In the genomic region with DNA sequence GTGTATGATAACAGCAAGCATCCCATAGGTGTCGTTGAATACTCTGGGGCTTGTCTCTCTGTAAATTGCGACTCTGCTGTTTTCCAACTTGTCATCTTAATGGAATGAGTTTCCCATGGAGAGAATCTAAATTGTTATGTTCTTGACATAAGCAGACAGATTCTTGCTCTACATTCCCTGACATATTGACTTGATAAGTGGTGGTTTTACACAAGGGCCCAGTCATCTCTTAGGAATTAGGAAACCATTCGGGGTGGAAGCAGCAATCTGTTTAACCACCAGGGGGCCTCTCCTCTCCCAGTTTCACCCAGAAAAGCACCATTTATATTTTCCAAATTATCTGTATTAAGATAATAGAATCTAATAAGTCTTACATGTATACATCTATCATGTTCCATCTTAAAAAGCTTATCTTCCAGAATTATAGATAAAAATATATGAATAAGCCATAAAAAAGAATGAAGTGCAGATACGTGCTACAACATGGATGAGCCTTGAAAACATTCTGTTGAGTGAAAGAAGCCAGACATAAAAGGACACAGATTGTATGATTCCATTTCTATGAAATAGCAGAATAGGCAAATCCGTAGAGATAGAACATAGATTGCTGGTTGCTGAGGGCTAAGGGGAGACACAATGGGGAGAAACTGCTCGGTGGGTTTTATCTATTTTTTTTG, we compare ENCODE assay signal across 1 cellular context.
TF ChIP-seq lines count a peak whose summit lies in the region.

No MANE protein-coding gene starts in this region.

TF ChIP-seq in HEK293, 187 proteins besides CTCF, POLR2A, EP300 and RAD21 (continued from another document):
- TF ChIP-seq, protein P1, sequence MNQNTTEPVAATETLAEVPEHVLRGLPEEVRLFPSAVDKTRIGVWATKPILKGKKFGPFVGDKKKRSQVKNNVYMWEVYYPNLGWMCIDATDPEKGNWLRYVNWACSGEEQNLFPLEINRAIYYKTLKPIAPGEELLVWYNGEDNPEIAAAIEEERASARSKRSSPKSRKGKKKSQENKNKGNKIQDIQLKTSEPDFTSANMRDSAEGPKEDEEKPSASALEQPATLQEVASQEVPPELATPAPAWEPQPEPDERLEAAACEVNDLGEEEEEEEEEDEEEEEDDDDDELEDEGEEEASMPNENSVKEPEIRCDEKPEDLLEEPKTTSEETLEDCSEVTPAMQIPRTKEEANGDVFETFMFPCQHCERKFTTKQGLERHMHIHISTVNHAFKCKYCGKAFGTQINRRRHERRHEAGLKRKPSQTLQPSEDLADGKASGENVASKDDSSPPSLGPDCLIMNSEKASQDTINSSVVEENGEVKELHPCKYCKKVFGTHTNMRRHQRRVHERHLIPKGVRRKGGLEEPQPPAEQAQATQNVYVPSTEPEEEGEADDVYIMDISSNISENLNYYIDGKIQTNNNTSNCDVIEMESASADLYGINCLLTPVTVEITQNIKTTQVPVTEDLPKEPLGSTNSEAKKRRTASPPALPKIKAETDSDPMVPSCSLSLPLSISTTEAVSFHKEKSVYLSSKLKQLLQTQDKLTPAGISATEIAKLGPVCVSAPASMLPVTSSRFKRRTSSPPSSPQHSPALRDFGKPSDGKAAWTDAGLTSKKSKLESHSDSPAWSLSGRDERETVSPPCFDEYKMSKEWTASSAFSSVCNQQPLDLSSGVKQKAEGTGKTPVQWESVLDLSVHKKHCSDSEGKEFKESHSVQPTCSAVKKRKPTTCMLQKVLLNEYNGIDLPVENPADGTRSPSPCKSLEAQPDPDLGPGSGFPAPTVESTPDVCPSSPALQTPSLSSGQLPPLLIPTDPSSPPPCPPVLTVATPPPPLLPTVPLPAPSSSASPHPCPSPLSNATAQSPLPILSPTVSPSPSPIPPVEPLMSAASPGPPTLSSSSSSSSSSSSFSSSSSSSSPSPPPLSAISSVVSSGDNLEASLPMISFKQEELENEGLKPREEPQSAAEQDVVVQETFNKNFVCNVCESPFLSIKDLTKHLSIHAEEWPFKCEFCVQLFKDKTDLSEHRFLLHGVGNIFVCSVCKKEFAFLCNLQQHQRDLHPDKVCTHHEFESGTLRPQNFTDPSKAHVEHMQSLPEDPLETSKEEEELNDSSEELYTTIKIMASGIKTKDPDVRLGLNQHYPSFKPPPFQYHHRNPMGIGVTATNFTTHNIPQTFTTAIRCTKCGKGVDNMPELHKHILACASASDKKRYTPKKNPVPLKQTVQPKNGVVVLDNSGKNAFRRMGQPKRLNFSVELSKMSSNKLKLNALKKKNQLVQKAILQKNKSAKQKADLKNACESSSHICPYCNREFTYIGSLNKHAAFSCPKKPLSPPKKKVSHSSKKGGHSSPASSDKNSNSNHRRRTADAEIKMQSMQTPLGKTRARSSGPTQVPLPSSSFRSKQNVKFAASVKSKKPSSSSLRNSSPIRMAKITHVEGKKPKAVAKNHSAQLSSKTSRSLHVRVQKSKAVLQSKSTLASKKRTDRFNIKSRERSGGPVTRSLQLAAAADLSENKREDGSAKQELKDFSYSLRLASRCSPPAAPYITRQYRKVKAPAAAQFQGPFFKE (tag by site-specific recombination; IDR thresholded peaks at IDR 0.05; ENCODE audit: borderline replicate concordance), result no peak
- TF ChIP-seq PRDM1 (tag by site-specific recombination; IDR thresholded peaks at IDR 0.05) (peak; percentile 84), ZNF510 (tag by site-specific recombination; IDR thresholded peaks at IDR 0.05; ENCODE audit: insufficient replicate concordance) (no peak), TRIM28 (IDR thresholded peaks at IDR 0.05; ENCODE audit: borderline replicate concordance, low read length) (no peak), ZXDB (tag by site-specific recombination; IDR thresholded peaks at IDR 0.05) (0 out of 2 replicates have a peak, but pooled peaks have one; percentile 35), ZBTB20 (tag by site-specific recombination; IDR thresholded peaks at IDR 0.05) (no peak), ZNF571 (tag by site-specific recombination; IDR thresholded peaks at IDR 0.05) (no peak), ZNF549 (tag by site-specific recombination; IDR thresholded peaks at IDR 0.05) (no peak), RBAK (tag by site-specific recombination; IDR thresholded peaks at IDR 0.05) (no peak)
- TF ChIP-seq, protein P2, sequence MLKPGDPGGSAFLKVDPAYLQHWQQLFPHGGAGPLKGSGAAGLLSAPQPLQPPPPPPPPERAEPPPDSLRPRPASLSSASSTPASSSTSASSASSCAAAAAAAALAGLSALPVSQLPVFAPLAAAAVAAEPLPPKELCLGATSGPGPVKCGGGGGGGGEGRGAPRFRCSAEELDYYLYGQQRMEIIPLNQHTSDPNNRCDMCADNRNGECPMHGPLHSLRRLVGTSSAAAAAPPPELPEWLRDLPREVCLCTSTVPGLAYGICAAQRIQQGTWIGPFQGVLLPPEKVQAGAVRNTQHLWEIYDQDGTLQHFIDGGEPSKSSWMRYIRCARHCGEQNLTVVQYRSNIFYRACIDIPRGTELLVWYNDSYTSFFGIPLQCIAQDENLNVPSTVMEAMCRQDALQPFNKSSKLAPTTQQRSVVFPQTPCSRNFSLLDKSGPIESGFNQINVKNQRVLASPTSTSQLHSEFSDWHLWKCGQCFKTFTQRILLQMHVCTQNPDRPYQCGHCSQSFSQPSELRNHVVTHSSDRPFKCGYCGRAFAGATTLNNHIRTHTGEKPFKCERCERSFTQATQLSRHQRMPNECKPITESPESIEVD (tag by site-specific recombination; IDR thresholded peaks at IDR 0.05), result peak; percentile 70
- TF ChIP-seq, protein P3, sequence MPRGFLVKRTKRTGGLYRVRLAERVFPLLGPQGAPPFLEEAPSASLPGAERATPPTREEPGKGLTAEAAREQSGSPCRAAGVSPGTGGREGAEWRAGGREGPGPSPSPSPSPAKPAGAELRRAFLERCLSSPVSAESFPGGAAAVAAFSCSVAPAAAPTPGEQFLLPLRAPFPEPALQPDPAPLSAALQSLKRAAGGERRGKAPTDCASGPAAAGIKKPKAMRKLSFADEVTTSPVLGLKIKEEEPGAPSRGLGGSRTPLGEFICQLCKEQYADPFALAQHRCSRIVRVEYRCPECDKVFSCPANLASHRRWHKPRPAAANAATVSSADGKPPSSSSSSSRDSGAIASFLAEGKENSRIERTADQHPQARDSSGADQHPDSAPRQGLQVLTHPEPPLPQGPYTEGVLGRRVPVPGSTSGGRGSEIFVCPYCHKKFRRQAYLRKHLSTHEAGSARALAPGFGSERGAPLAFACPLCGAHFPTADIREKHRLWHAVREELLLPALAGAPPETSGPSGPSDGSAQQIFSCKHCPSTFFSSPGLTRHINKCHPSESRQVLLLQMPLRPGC (tag by site-specific recombination; IDR thresholded peaks at IDR 0.05), result peak; percentile 61; the same call in 1 of the 2 replicates
